1 cellular context compared by ENCODE assay signal in genomic region chr4:84638092-84638491, GRCh38.
TF ChIP-seq lines count a peak whose summit lies in the region.

No MANE protein-coding gene starts in this region.

TF ChIP-seq in WTC11, 78 proteins besides CTCF, POLR2A, EP300 and RAD21 (continued from another document):
- TF ChIP-seq AFF4 (CRISPR knock-in tag; IDR thresholded peaks at IDR 0.05; ENCODE audit: borderline replicate concordance), result no peak
- no peak for TF ChIP-seq MYBL2 (CRISPR knock-in tag; IDR thresholded peaks at IDR 0.05)
